In the genomic region with DNA sequence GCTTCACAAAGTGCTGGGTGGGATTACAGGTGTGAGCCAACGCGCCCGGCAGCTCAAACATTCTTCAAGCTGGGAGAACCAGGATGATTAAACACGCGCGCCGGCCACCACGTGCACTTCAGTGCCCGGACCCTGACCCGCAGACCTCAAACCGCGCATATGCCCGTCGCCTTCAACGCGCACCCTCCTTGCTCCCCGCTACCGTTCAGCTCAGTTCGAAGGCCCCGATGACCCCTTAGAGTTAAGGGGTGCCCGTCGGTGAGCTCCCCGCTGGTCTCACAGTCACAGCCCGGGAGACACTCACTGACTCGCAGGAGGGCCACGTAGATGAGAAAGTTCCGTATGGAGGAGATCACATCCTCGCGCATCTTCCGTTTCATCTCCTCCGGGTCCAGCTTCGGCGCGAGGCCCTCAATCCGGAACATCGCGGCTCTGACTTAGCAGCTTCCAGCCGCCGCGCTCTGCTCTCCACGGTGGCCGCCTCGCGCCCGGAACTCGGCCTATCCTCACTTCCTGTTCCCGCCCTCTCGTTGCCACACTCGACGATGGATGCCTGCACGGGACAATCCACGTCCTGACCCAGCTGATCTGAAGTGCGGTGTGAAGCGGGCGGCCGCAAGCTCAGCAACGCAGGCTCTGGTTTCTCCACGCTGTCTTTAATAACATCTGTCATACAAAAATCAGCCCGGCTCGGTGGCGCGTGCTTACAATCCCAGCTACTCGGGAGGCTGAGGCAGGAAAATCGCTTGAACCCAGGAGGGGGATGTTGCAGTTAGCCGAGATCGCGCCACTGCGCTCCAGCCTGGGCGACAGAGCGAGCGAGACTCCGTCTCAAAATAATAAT, we compare ENCODE assay signal across 8 cellular contexts. TPM values are rescaled to one million over a fixed set of nuclear protein-coding genes. Genes with fewer than 3 reads are reported as not detected.
DNase-seq lines count a peak whose midpoint lies in the region; ATAC-seq and TF ChIP-seq lines count a peak whose summit lies in the region.

Gene TOMM5 (minus strand): TSS at position 490 of the 844 bp plus-strand sequence. CDS start 65 bp downstream, at position 425.

- POLR2A ChIA-PET in BJ (lab: Charles Lee): interaction anchor here (0.6 to 0.9 kb wide), 3 partner anchors 15 to 47 kb away, joined by 3 to 5 read pairs (median 3); no protein-coding TSS in a partner anchor

- ATAC-seq in GM19324 (IDR thresholded peaks at IDR 0.05; ENCODE audit: low FRiP score, unreplicated experiment) (peak; percentile 86), HG03460 (IDR thresholded peaks at IDR 0.05; ENCODE audit: unreplicated experiment) (peak; percentile 81)

- DNase-seq in BJ (ENCODE audit: low read depth) (peak; percentile 49), NCI-H524 treated with DMSO at 0.1 percent for 48 hours (lab: John Stamatoyannopoulos, UW) (peak; percentile 60)
- DNase-seq in activated CD4-positive, alpha-beta T cell treated with anti-CD3 and anti-CD28 coated beads for 48 hours: peak; percentile 96
- DNase-seq in stimulated activated CD4-positive, alpha-beta T cell treated with anti-CD3 and anti-CD28 coated beads, Interleukin-1b, Interleukin-23, amount 100 ng/mL, for 4 hours (ENCODE audit: low read depth in 2 of 2): peak; percentile 80 to 83

- peak within 1 kb of the TSS; percentile 90 for H3K4me3 ChIP-seq in BJ (ENCODE audit: low read depth, low read length)

- H3K36me3 ChIP-seq in BJ (ENCODE audit: control insufficient read depth, insufficient read depth, low read length): peaks cover 2% of the 10 kb centered on the region; the same call in 1 of the 2 replicates

- H3K27me3 ChIP-seq in BJ (ENCODE audit: control insufficient read depth, insufficient read depth, low read length): no peaks in the 10 kb centered on the region; the same call in 1 of the 2 replicates
- H3K27me3 ChIP-seq in layer of hippocampus (ENCODE audit: control insufficient read depth, insufficient read depth, low read length): no peaks in the 10 kb centered on the region

- H3K27ac ChIP-seq in cingulate gyrus (ENCODE audit: low read depth, low read length): peak within 1 kb of the TSS; percentile 86
- H3K27ac ChIP-seq in layer of hippocampus (ENCODE audit: low read depth, low read length): peak within 1 kb of the TSS; percentile 66

- no peak for TF ChIP-seq CTCF in BJ (IDR thresholded peaks at IDR 0.05; ENCODE audit: insufficient read depth, low read depth, low read length)

- CTCF ChIA-PET in BJ (lab: Yijun Ruan, JAX): interaction anchor here (0.7 to 1.4 kb wide), 8 partner anchors 9 to 1098 kb away, joined by 3 to 6 read pairs (median 3); no protein-coding TSS in a partner anchor

RNA-seq across cellular contexts. Expression of gene TOMM5, which starts in this region (rescaled TPM):
- 109 and 148 TPM in 2 replicates for polyA plus RNA-seq in BJ (2011; rRNA removed)
- 18.8 and 25.7 TPM in 2 replicates for polyA minus RNA-seq in BJ (2011; rRNA and poly(A)+ RNA removed)

Comparison
In these comparisons a context has a peak if more than half of its experiments do, and no peak if none do; other contexts are left out.
1. Peak in every context shown above with its lines: DNase-seq, ATAC-seq, H3K4me3 ChIP-seq and H3K27ac ChIP-seq.